23 cellular contexts compared by ENCODE assay signal in the genomic region with DNA sequence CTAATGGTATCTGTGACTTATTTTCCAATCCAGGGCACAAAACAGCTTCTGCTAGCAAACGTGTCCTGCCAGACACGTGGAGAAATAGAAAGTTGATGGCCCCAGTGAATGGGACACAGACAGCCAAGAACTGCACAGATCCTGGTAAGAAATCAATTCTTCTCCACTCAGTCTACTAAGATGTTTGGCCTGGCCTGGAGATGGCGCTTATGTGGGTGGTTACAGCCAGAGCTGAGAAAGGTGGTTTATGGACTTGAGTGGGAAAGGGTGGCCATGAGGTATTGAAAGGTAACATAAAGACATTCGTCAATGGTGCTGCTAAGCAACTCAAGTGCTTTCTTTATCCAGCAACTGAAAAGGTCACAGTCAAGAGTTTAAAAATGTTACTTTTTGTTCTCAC. TPM values are rescaled to one million over a fixed set of nuclear protein-coding genes. Genes with fewer than 3 reads are reported as not detected.
A peak's percentile ranks its signal among the peaks of the same experiment; 100 is the strongest.
DNase-seq lines count a peak whose midpoint lies in the region; ATAC-seq and TF ChIP-seq lines count a peak whose summit lies in the region.
"Had no signal": no experiment of that assay in that cellular context is flagged by ENCODE, and none has a peak within 500 bp of the region (broad histone marks: within the 10 kb centered on the region; RNA-seq: fewer than 3 reads in every experiment).

No MANE protein-coding gene starts in this region.

- DNase-seq in DMS 273 (lab: John Stamatoyannopoulos, UW; ENCODE audit: unreplicated experiment): peak; percentile 11
- DNase-seq in DMS 273 treated with DMSO at 0.1 percent for 48 hours (lab: John Stamatoyannopoulos, UW): no peak
- no peak for DNase-seq in H9
- no peak for DNase-seq in RWPE2 (ENCODE audit: low spot score)
- no peak for DNase-seq in epithelial cell of proximal tubule (ENCODE audit: low read depth)
- DNase-seq in left lung: no peak
- DNase-seq in activated CD4-positive, alpha-beta memory T cell treated with anti-CD3 and anti-CD28 coated beads for 36 hours: no peak
- DNase-seq: 8988T; C1 segment of cervical spinal cord; effector CD4-positive, alpha-beta T cell; heart right ventricle; immature natural killer cell; KBM-7; NCI-H1092 treated with DMSO at 0.1 percent for 48 hours; Right ventricle myocardium superior; T-helper 17 cell had no signal

- H3K27ac ChIP-seq in H9 (ENCODE audit: insufficient read length, low read depth, low read length) (no peak overlapping the region), RWPE2 (ENCODE audit: poor library complexity, severe bottlenecking) (no peak overlapping the region), left lung (no peak overlapping the region)
- H3K27ac ChIP-seq: heart right ventricle, tibial nerve had no signal

- H3K23ac ChIP-seq in H9 (ENCODE audit: insufficient read length, low read depth, low read length): no peak overlapping the region

- H3K4me3 Mint-ChIP-seq in H9: no peak overlapping the region
- no peak overlapping the region for H3K4me3 Mint-ChIP-seq in activated CD4-positive, alpha-beta memory T cell treated with anti-CD3 and anti-CD28 coated beads for 36 hours
- H3K4me3 Mint-ChIP-seq: activated T-helper 1 cell treated with anti-CD3 and anti-CD28 coated beads, Interleukin-12 subunit alpha, Interleukin-12 subunit beta, Interleukin-2, Interleukin-4 antibody, amounts not matched to agents 30 ng/mL and 10 ng/mL and 1 ng/mL, durations not matched to agents 14 hours and 24 hours and 36 hours; immature natural killer cell; stimulated activated memory B cell treated with anti-CD40 and anti-IgM and Interleukin-4, amounts not matched to agents 10 μg/mL and 1 μg/mL and 100 μg/mL, for 72 hours; T-helper 17 cell had no signal

- no peak overlapping the region for H3K4me3 ChIP-seq in RWPE2 (ENCODE audit: severe bottlenecking)
- no peak overlapping the region for H3K4me3 ChIP-seq in epithelial cell of proximal tubule (ENCODE audit: low read depth, low read length)
- no peak overlapping the region for H3K4me3 ChIP-seq in left lung
- H3K4me3 ChIP-seq: heart right ventricle, tibial nerve had no signal

- no peak overlapping the region for H4K91ac ChIP-seq in H9 (ENCODE audit: insufficient read length, low read depth, low read length)

- no peak overlapping the region for H3K9ac ChIP-seq in H9 (ENCODE audit: extremely low read depth, insufficient read length, low read length)

- no peak overlapping the region for H3K14ac ChIP-seq in H9 (ENCODE audit: insufficient read depth, low read length)

- H3K27me3 ChIP-seq in H9 (ENCODE audit: insufficient read depth, low read length): peaks cover 39% of the 10 kb centered on the region
- H3K27me3 ChIP-seq in RWPE2 (ENCODE audit: insufficient read depth, poor library complexity, severe bottlenecking): peaks cover 61% of the 10 kb centered on the region
- peaks cover 48 to 66% of the 10 kb centered on the region in 2 donors for H3K27me3 ChIP-seq in left lung

- H3K27ac Mint-ChIP-seq in H9: no peak overlapping the region
- no peak overlapping the region for H3K27ac Mint-ChIP-seq in activated CD4-positive, alpha-beta memory T cell treated with anti-CD3 and anti-CD28 coated beads for 36 hours
- H3K27ac Mint-ChIP-seq: activated T-helper 1 cell treated with anti-CD3 and anti-CD28 coated beads, Interleukin-12 subunit alpha, Interleukin-12 subunit beta, Interleukin-2, Interleukin-4 antibody, amounts not matched to agents 30 ng/mL and 10 ng/mL and 1 ng/mL, durations not matched to agents 14 hours and 24 hours and 36 hours; immature natural killer cell; stimulated activated memory B cell treated with anti-CD40 and anti-IgM and Interleukin-4, amounts not matched to agents 10 μg/mL and 1 μg/mL and 100 μg/mL, for 72 hours; T-helper 17 cell had no signal

- no peak overlapping the region for H2AFZ ChIP-seq in H9 (ENCODE audit: low read length)

- H3K4me1 ChIP-seq in H9 (ENCODE audit: insufficient read depth, low read length) (no peaks in the 10 kb centered on the region), RWPE2 (ENCODE audit: insufficient read depth, poor library complexity, severe bottlenecking) (no peaks in the 10 kb centered on the region), left lung (peaks cover 3 to 21% of the 10 kb centered on the region in 2 donors)

- H2BK20ac ChIP-seq in H9 (ENCODE audit: low read depth, low read length, poor library complexity, severe bottlenecking): no peak overlapping the region

- H3K18ac ChIP-seq in H9 (ENCODE audit: insufficient read length, low read depth, low read length): no peak overlapping the region

- H3K9me3 ChIP-seq in H9 (ENCODE audit: control insufficient read depth, low read depth, low read length) (no peaks in the 10 kb centered on the region), RWPE2 (ENCODE audit: severe bottlenecking) (no peaks in the 10 kb centered on the region), left lung (no peaks in the 10 kb centered on the region)
- H3K9me3 ChIP-seq: heart right ventricle, tibial nerve had no signal

- peaks cover 73% of the 10 kb centered on the region for H3K27me3 Mint-ChIP-seq in H9 (ENCODE audit: low read depth)
- peaks cover 41% of the 10 kb centered on the region for H3K27me3 Mint-ChIP-seq in activated CD4-positive, alpha-beta memory T cell treated with anti-CD3 and anti-CD28 coated beads for 36 hours

- no peak overlapping the region for H4K5ac ChIP-seq in H9 (ENCODE audit: insufficient read length, low read depth, low read length)

- WGBS in H9 (ENCODE audit: extremely low coverage, insufficient read length, low lambda C conversion rate): no CpG with 5 or more reads among the region's 4 CpGs

- H2BK15ac ChIP-seq in H9 (ENCODE audit: low read depth, low read length): no peak overlapping the region

- no peak overlapping the region for H3K4ac ChIP-seq in H9 (ENCODE audit: low read depth, low read length)

- H3K36me3 ChIP-seq in RWPE2 (ENCODE audit: low read depth): no peaks in the 10 kb centered on the region
- no peaks in the 10 kb centered on the region for H3K36me3 ChIP-seq in left lung
- H3K36me3 ChIP-seq: heart right ventricle, tibial nerve had no signal

- ATAC-seq in RWPE2 (ENCODE audit: low read depth) (no peak), HG03196 (IDR thresholded peaks at IDR 0.05; ENCODE audit: unreplicated experiment) (no peak), left lung (no peak)
- ATAC-seq: heart right ventricle; stimulated activated memory B cell treated with anti-CD40 and anti-IgM and Interleukin-4, amounts not matched to agents 10 μg/mL and 1 μg/mL and 100 μg/mL, for 72 hours; T-helper 17 cell had no signal

- TF ChIP-seq CTCF in H9 (conservative IDR thresholded peaks at IDR 0.05): peak; percentile 26; the same call in 2 of the 3 replicates
- TF ChIP-seq CTCF in RWPE2 (IDR thresholded peaks at IDR 0.05; ENCODE audit: poor library complexity, severe bottlenecking): peak; percentile 11
- TF ChIP-seq CTCF in epithelial cell of proximal tubule (conservative IDR thresholded peaks at IDR 0.05; ENCODE audit: low read depth, low read length): peak; percentile 27
- no peak for TF ChIP-seq CTCF in left lung (IDR thresholded peaks at IDR 0.05)

- peaks cover 2 to 20% of the 10 kb centered on the region in 2 experiments for H3K4me1 Mint-ChIP-seq in H9
- peaks cover 6% of the 10 kb centered on the region for H3K4me1 Mint-ChIP-seq in activated CD4-positive, alpha-beta memory T cell treated with anti-CD3 and anti-CD28 coated beads for 36 hours (ENCODE audit: low read depth)

- no peaks in the 10 kb centered on the region for H3K79me2 ChIP-seq in H9 (ENCODE audit: insufficient read depth, low read length)

- H2BK12ac ChIP-seq in H9 (ENCODE audit: insufficient read length, low read depth, low read length): no peak overlapping the region

- CTCF ChIA-PET in activated CD4-positive, alpha-beta memory T cell treated with anti-CD3 and anti-CD28 coated beads for 36 hours (lab: Charles Lee): no interaction called here

- peaks cover 9% of the 10 kb centered on the region for H3K23me2 ChIP-seq in H9 (ENCODE audit: insufficient read length, low read depth, low read length, poor library complexity, severe bottlenecking)

- H3K36me3 Mint-ChIP-seq in H9 (ENCODE audit: insufficient read depth in 1 of 3, low read depth in 3 of 3): no peaks in the 10 kb centered on the region
- H3K36me3 Mint-ChIP-seq in activated CD4-positive, alpha-beta memory T cell treated with anti-CD3 and anti-CD28 coated beads for 36 hours: no peaks in the 10 kb centered on the region
- H3K36me3 Mint-ChIP-seq: immature natural killer cell; stimulated activated memory B cell treated with anti-CD40 and anti-IgM and Interleukin-4, amounts not matched to agents 10 μg/mL and 1 μg/mL and 100 μg/mL, for 72 hours had no signal

- no peak overlapping the region for H2BK5ac ChIP-seq in H9 (ENCODE audit: insufficient read length, low read length)

- H2AK5ac ChIP-seq in H9 (ENCODE audit: insufficient read length, low read length): no peak overlapping the region

- intact Hi-C loops in left lung (cut with DNase I): no loop called here
- intact Hi-C loops in activated CD4-positive, alpha-beta memory T cell treated with anti-CD3 and anti-CD28 coated beads for 36 hours (cut with micrococcal nuclease): no loop called here

- H4K20me1 ChIP-seq in H9 (ENCODE audit: control insufficient read depth, insufficient read depth, insufficient read length): no peaks in the 10 kb centered on the region

- no peak overlapping the region for H2BK120ac ChIP-seq in H9 (ENCODE audit: low read depth, low read length, poor library complexity, severe bottlenecking)

- no peak overlapping the region for H3K56ac ChIP-seq in H9 (ENCODE audit: insufficient read length, low read depth, low read length)

- POLR2A ChIA-PET in activated CD4-positive, alpha-beta memory T cell treated with anti-CD3 and anti-CD28 coated beads for 36 hours (lab: Charles Lee): no interaction called here

- no peaks in the 10 kb centered on the region for H3K9me3 Mint-ChIP-seq in H9
- H3K9me3 Mint-ChIP-seq in activated CD4-positive, alpha-beta memory T cell treated with anti-CD3 and anti-CD28 coated beads for 36 hours: no peaks in the 10 kb centered on the region
- H3K9me3 Mint-ChIP-seq: activated T-helper 1 cell treated with anti-CD3 and anti-CD28 coated beads, Interleukin-12 subunit alpha, Interleukin-12 subunit beta, Interleukin-2, Interleukin-4 antibody, amounts not matched to agents 30 ng/mL and 10 ng/mL and 1 ng/mL, durations not matched to agents 14 hours and 24 hours and 36 hours; immature natural killer cell; stimulated activated memory B cell treated with anti-CD40 and anti-IgM and Interleukin-4, amounts not matched to agents 10 μg/mL and 1 μg/mL and 100 μg/mL, for 72 hours had no signal

- H3T11ph ChIP-seq in H9 (ENCODE audit: low read length): no peak overlapping the region

- H3K4me2 ChIP-seq in H9 (ENCODE audit: insufficient read depth, insufficient read length, low read length): no peak overlapping the region

- H3K79me1 ChIP-seq in H9 (ENCODE audit: insufficient read depth, low read depth, low read length, poor library complexity, severe bottlenecking): no peaks in the 10 kb centered on the region

- H4K8ac ChIP-seq in H9 (replicated peaks; ENCODE audit: insufficient read length, low read depth, low read length): no peak overlapping the region

RNA-seq across cellular contexts. Expression of gene SLC24A4, which starts 2.9 kb away (rescaled TPM):
- total RNA-seq in H9 (2021) (0.22 and 0.24 TPM in 2 replicates), epithelial cell of proximal tubule (not detected in 2 replicates), left lung (1 to 10 TPM; 1.1 to 2.0 TPM)
- not detected for total RNA-seq in activated CD4-positive, alpha-beta memory T cell treated with anti-CD3 and anti-CD28 coated beads for 36 hours
- total RNA-seq: activated T-helper 1 cell treated with anti-CD3 and anti-CD28 coated beads, Interleukin-12 subunit alpha, Interleukin-12 subunit beta, Interleukin-2, Interleukin-4 antibody, amounts not matched to agents 30 ng/mL and 10 ng/mL and 1 ng/mL, durations not matched to agents 14 hours and 24 hours and 36 hours; cardiac septum; fibroblast of lung; H4 had no signal

Comparison
In these comparisons a context has a peak if more than half of its experiments do, and no peak if none do; other contexts are left out.
1. CTCF ChIP-seq: peak in H9 (single experiment), RWPE2 (single experiment) and epithelial cell of proximal tubule (single experiment); none in left lung (0 of 2).